9 cellular contexts compared by ENCODE assay signal in the genomic region with DNA sequence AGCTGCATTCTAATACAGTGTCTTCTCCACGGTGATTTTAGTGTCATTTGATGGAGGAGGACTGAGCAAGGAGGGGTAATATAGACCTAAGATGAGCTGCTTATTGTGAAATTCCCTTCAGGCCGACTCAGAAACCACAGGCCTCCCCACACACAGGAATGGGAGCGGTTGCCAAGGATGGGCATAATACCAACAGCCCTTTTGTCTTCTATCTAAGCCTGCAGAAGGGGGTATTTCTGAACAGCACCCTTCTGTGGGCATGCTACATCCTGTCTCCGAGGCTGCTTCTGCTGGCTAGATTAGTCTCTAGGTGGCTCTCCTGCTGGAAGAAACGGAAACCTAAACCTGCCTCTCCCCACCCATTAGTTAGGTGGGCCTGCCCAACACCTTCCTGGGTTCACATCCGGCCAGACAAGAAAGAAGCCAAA.
DNase-seq lines count a peak whose midpoint lies in the region; ATAC-seq, FAIRE-seq and TF ChIP-seq lines count a peak whose summit lies in the region.
"Had no signal": no experiment of that assay in that cellular context is flagged by ENCODE, and none has a peak within 500 bp of the region (broad histone marks: within the 10 kb centered on the region; RNA-seq: fewer than 3 reads in every experiment).

No MANE protein-coding gene starts in this region.

- peaks cover 8% of the 10 kb centered on the region for H3K36me3 Mint-ChIP-seq in activated CD4-positive, alpha-beta memory T cell treated with anti-CD3 and anti-CD28 coated beads for 36 hours

- H3K27me3 Mint-ChIP-seq in activated CD4-positive, alpha-beta memory T cell treated with anti-CD3 and anti-CD28 coated beads for 36 hours, result no peaks in the 10 kb centered on the region

- POLR2A ChIA-PET in activated CD4-positive, alpha-beta memory T cell treated with anti-CD3 and anti-CD28 coated beads for 36 hours (lab: Charles Lee), result interaction anchor here (1.0 kb wide), 1 partner anchor 65 kb away, joined by 3 read pairs; no protein-coding TSS in a partner anchor

- ATAC-seq in Right ventricle myocardium superior (ENCODE audit: poor library complexity) (no peak), GM21723 (IDR thresholded peaks at IDR 0.05; ENCODE audit: unreplicated experiment) (no peak), HG03135 (IDR thresholded peaks at IDR 0.05; ENCODE audit: unreplicated experiment) (no peak)

- DNase-seq in right atrium auricular region (ENCODE audit: low spot score) (peak; percentile 26), Right ventricle myocardium superior (no peak), glomerular visceral epithelial cell (ENCODE audit: extremely low spot score) (peak; percentile 72), NCI-H1417 (lab: John Stamatoyannopoulos, UW) (no peak), kidney (no peak)
- no peak for DNase-seq in activated CD4-positive, alpha-beta memory T cell treated with anti-CD3 and anti-CD28 coated beads for 36 hours

- intact Hi-C loops in Right ventricle myocardium superior (cut with DNase I) (loop anchor here (5.0 kb wide), 1 partner anchor 430 kb away; no protein-coding TSS in a partner anchor), kidney (cut with DNase I) (no loop called here)
- intact Hi-C loops in activated CD4-positive, alpha-beta memory T cell treated with anti-CD3 and anti-CD28 coated beads for 36 hours (cut with micrococcal nuclease), result loop anchor here (1.0 to 5.0 kb wide), 3 partner anchors 75 to 429 kb away; no protein-coding TSS in a partner anchor

- H3K36me3 ChIP-seq in right atrium auricular region, result peaks cover 3% of the 10 kb centered on the region
- H3K36me3 ChIP-seq in kidney (ENCODE audit: control insufficient read depth in 1 of 2, insufficient read depth in 2 of 2, low read length in 2 of 2), result peaks cover 6 to 10% of the 10 kb centered on the region in 2 donors
- H3K36me3 ChIP-seq: neutrophil had no signal

- CTCF ChIA-PET in activated CD4-positive, alpha-beta memory T cell treated with anti-CD3 and anti-CD28 coated beads for 36 hours (lab: Charles Lee), result interaction anchor here (0.5 to 4.8 kb wide), 62 partner anchors 8 to 616 kb away, joined by 3 to 144 read pairs (median 4); partner anchors contain the start of genes CCDC182 and MSI2

- H3K9ac ChIP-seq in kidney (ENCODE audit: low read length in 2 of 2), result no peak overlapping the region

- H3K4me1 ChIP-seq in right atrium auricular region (peaks cover 0 to 5% of the 10 kb centered on the region in 2 donors), kidney (ENCODE audit: control insufficient read depth in 1 of 2, insufficient read depth in 1 of 2, low read depth in 1 of 2, low read length in 2 of 2) (peaks cover 0 to 7% of the 10 kb centered on the region in 2 donors)

- FAIRE-seq in kidney (lab: Jason Lieb, UNC), result no peak

- TF ChIP-seq CTCF in right atrium auricular region (IDR thresholded peaks at IDR 0.05) (peak in 1 of 2 donors; percentile 43), kidney (IDR thresholded peaks at IDR 0.05; ENCODE audit: borderline replicate concordance, extremely low read depth, insufficient read depth) (no peak)

- no peaks in the 10 kb centered on the region for H3K9me3 Mint-ChIP-seq in activated CD4-positive, alpha-beta memory T cell treated with anti-CD3 and anti-CD28 coated beads for 36 hours

- no peak overlapping the region for H3K4me3 Mint-ChIP-seq in activated CD4-positive, alpha-beta memory T cell treated with anti-CD3 and anti-CD28 coated beads for 36 hours

- H3K27ac ChIP-seq in right atrium auricular region (no peak overlapping the region), kidney (ENCODE audit: low read depth in 2 of 2, low read length in 2 of 2) (peak overlapping the region in 1 of 2 donors; percentile 29)
- H3K27ac ChIP-seq: neutrophil had no signal

- H3K9me3 ChIP-seq in right atrium auricular region (no peaks in the 10 kb centered on the region), kidney (ENCODE audit: control insufficient read depth in 1 of 2, low read length in 2 of 2) (no peaks in the 10 kb centered on the region)
- H3K9me3 ChIP-seq: neutrophil had no signal

- H3K27ac Mint-ChIP-seq in activated CD4-positive, alpha-beta memory T cell treated with anti-CD3 and anti-CD28 coated beads for 36 hours, result peak overlapping the region; percentile 57

- H3K4me3 ChIP-seq in right atrium auricular region (no peak overlapping the region), kidney (ENCODE audit: low read length in 2 of 2) (no peak overlapping the region)

- H3K27me3 ChIP-seq in right atrium auricular region, result no peaks in the 10 kb centered on the region
- H3K27me3 ChIP-seq: neutrophil had no signal

- peaks cover 30% of the 10 kb centered on the region for H3K4me1 Mint-ChIP-seq in activated CD4-positive, alpha-beta memory T cell treated with anti-CD3 and anti-CD28 coated beads for 36 hours (ENCODE audit: low read depth)

Comparison
In these comparisons a context has a peak if more than half of its experiments do, and no peak if none do; other contexts are left out.
1. DNase-seq: peak in right atrium auricular region (single experiment) and glomerular visceral epithelial cell (single experiment); none in Right ventricle myocardium superior (single experiment), activated CD4-positive, alpha-beta memory T cell treated with anti-CD3 and anti-CD28 coated beads for 36 hours (single experiment), NCI-H1417 (0 of 3) and kidney (single experiment).